In the genomic region with DNA sequence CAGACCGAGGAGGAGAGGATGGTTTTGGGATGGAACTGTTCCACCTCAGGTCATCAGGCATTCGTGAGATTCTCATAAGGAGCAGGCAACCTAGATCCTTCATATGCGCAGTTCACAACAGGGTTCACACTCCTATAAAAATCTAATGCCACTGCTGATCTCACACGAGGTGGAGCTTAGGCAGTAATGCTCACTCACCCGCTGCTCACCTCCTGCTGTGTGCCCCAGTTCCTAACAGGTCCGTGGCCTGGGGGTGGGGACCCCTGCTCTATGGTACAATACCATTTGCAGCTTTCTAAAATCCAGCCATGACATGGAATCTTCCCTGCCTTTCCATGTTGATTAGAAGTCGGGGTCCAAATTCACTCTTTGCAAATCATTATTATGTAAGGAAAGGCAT, we compare ENCODE assay signal across 21 cellular contexts.
A peak's percentile ranks its signal among the peaks of the same experiment; 100 is the strongest.
DNase-seq lines count a peak whose midpoint lies in the region; ATAC-seq and TF ChIP-seq lines count a peak whose summit lies in the region.
"Had no signal": no experiment of that assay in that cellular context is flagged by ENCODE, and none has a peak within 500 bp of the region (broad histone marks: within the 10 kb centered on the region; RNA-seq: fewer than 3 reads in every experiment).

No MANE protein-coding gene starts in this region.

- H3K4me2 ChIP-seq in mesenchymal stem cell (ENCODE audit: low read length, poor library complexity, severe bottlenecking), result no peak overlapping the region
- H3K4me2 ChIP-seq: BLaER1 had no signal

- H3K4me1 ChIP-seq in Panc1 (ENCODE audit: control insufficient read depth, insufficient read depth, low read length) (peaks cover 24% of the 10 kb centered on the region), aorta (ENCODE audit: control insufficient read depth in 1 of 2, insufficient read depth in 2 of 2, low read length in 2 of 2) (peaks cover 4 to 10% of the 10 kb centered on the region in 2 donors), mesenchymal stem cell (ENCODE audit: control insufficient read depth, insufficient read depth, low read depth, low read length) (peaks cover 7% of the 10 kb centered on the region)

- H3K9me3 ChIP-seq in Panc1 (ENCODE audit: control insufficient read depth, insufficient read depth, low read depth, low read length), result no peaks in the 10 kb centered on the region
- no peaks in the 10 kb centered on the region for H3K9me3 ChIP-seq in aorta (ENCODE audit: control insufficient read depth, low read length)
- no peaks in the 10 kb centered on the region for H3K9me3 ChIP-seq in mesenchymal stem cell (ENCODE audit: control insufficient read depth, low read length)
- H3K9me3 ChIP-seq: BLaER1 had no signal

- no peaks in the 10 kb centered on the region for H3K27me3 Mint-ChIP-seq in immature natural killer cell (ENCODE audit: low read depth in 3 of 3)
- H3K27me3 Mint-ChIP-seq in nephron (ENCODE audit: low read depth), result no peaks in the 10 kb centered on the region
- H3K27me3 Mint-ChIP-seq: CD4-positive, alpha-beta T cell had no signal

- intact Hi-C loops in Panc1 (cut with micrococcal nuclease; ENCODE audit: unreplicated experiment) (no loop called here), aorta (cut with DNase I) (no loop called here)

- peak overlapping the region in 5 of 6 donors; percentile 21 to 80 (median 75) for H3K27ac Mint-ChIP-seq in immature natural killer cell
- H3K27ac Mint-ChIP-seq in nephron, result peak overlapping the region; percentile 51 to 77 (median 73)

- H2BK120ac ChIP-seq in mesenchymal stem cell (ENCODE audit: low read depth, low read length), result no peak overlapping the region

- no peaks in the 10 kb centered on the region for H3K36me3 ChIP-seq in Panc1 (ENCODE audit: control insufficient read depth, insufficient read depth, low read length)
- no peaks in the 10 kb centered on the region for H3K36me3 ChIP-seq in aorta (ENCODE audit: control insufficient read depth in 1 of 2, insufficient read depth in 2 of 2, low read length in 1 of 2)
- H3K36me3 ChIP-seq in mesenchymal stem cell (ENCODE audit: control insufficient read depth in 1 of 2, insufficient read depth in 2 of 2, low read depth in 1 of 2, low read length in 2 of 2), result peaks cover 0 to 30% of the 10 kb centered on the region in 2 experiments
- H3K36me3 ChIP-seq: BLaER1 had no signal

- no peak overlapping the region for H2BK5ac ChIP-seq in mesenchymal stem cell (ENCODE audit: low read depth, low read length, poor library complexity, severe bottlenecking)

- DNase-seq in Panc1 (ENCODE audit: low read depth, low spot score) (no peak), immature natural killer cell (no peak), aorta (no peak), NCI-H1930 (lab: John Stamatoyannopoulos, UW) (no peak), mesenchymal stem cell (no peak)
- DNase-seq in stimulated activated naive CD4-positive, alpha-beta T cell treated with Interleukin-2 at 50 U/mL for 16 hours (lab: John Stamatoyannopoulos, UW), result no peak
- DNase-seq: CD4-positive, alpha-beta T cell; COR-L47; Kasumi-1; MV-4-11; NCI-H1105; NCI-H1436 treated with DMSO at 0.1 percent for 48 hours; NCI-H187 treated with DMSO at 0.1 percent for 48 hours; NCI-H526 treated with DMSO at 0.1 percent for 48 hours; SHP77 treated with DMSO at 0.1 percent for 48 hours had no signal

- POLR2A ChIA-PET in Panc1 (lab: Charles Lee), result interaction anchor here (0.7 kb wide), 1 partner anchor 64 kb away, joined by 4 read pairs; no protein-coding TSS in a partner anchor

- TF ChIP-seq CTCF in C4-2B (conservative IDR thresholded peaks at IDR 0.05) (no peak), Panc1 (IDR thresholded peaks at IDR 0.05) (no peak), nephron (IDR thresholded peaks at IDR 0.05; ENCODE audit: unreplicated experiment in 3 of 3) (no peak)

- H3K18ac ChIP-seq in mesenchymal stem cell (ENCODE audit: low read depth in 1 of 2, low read length in 2 of 2), result no peak overlapping the region

- no peak overlapping the region for H2AK5ac ChIP-seq in mesenchymal stem cell (ENCODE audit: low read length, severe bottlenecking)

- H3K4me1 Mint-ChIP-seq in immature natural killer cell, result peaks cover 97 to 100% of the 10 kb centered on the region in 2 donors
- H3K4me1 Mint-ChIP-seq in nephron, result peaks cover 69% of the 10 kb centered on the region

- no TSS peak for BruUV-seq in Panc1 (replicated peaks; lab: Mats Ljungman, UMichigan)

- no peak overlapping the region for H4K91ac ChIP-seq in mesenchymal stem cell (ENCODE audit: low read length)

- peaks cover 12% of the 10 kb centered on the region for H3K79me1 ChIP-seq in mesenchymal stem cell (replicated peaks; ENCODE audit: low read length, poor library complexity, severe bottlenecking)

- in situ Hi-C loops in Panc1 (cut with HindIII; ENCODE audit: low pct_unique_long_range_greater_than_20kb, low sequenced_read_pairs), result no loop called here

- H3K27me3 ChIP-seq in Panc1 (ENCODE audit: control insufficient read depth, insufficient read depth, low read length) (no peaks in the 10 kb centered on the region), aorta (ENCODE audit: control insufficient read depth in 1 of 2, insufficient read depth in 2 of 2, low read length in 1 of 2) (no peaks in the 10 kb centered on the region), mesenchymal stem cell (ENCODE audit: control insufficient read depth in 1 of 2, insufficient read depth in 1 of 2, low read length in 2 of 2) (no peaks in the 10 kb centered on the region)
- H3K27me3 ChIP-seq: BLaER1 had no signal

- peak overlapping the region in 3 of 5 donors; percentile 3 to 19 (median 10) for H3K4me3 Mint-ChIP-seq in immature natural killer cell
- no peak overlapping the region for H3K4me3 Mint-ChIP-seq in nephron
- H3K4me3 Mint-ChIP-seq: CD4-positive, alpha-beta T cell had no signal

- H3K14ac ChIP-seq in mesenchymal stem cell (ENCODE audit: low read length in 2 of 2), result no peak overlapping the region

- H2AFZ ChIP-seq in mesenchymal stem cell (ENCODE audit: low read depth, low read length), result no peak overlapping the region

- 84 to 90% methylated on average over 7 of the region's 7 CpGs for WGBS in aorta, 2 donors
- WGBS in mesenchymal stem cell, result 93% methylated on average over 6 of the region's 7 CpGs

- H4K8ac ChIP-seq in mesenchymal stem cell (ENCODE audit: low read length), result no peak overlapping the region

- no peak overlapping the region for H3K9ac ChIP-seq in mesenchymal stem cell (ENCODE audit: low read length)
- H3K9ac ChIP-seq: BLaER1 had no signal

- no peak overlapping the region for H3K23ac ChIP-seq in mesenchymal stem cell (ENCODE audit: low read length in 2 of 2)

- ATAC-seq in Panc1, result no peak
- no peak for ATAC-seq in aorta (ENCODE audit: low FRiP score)
- ATAC-seq: HCT116, K562 had no signal

- H3K9me3 Mint-ChIP-seq in immature natural killer cell (no peaks in the 10 kb centered on the region), nephron (no peaks in the 10 kb centered on the region)
- H3K9me3 Mint-ChIP-seq: CD4-positive, alpha-beta T cell had no signal

- H3K36me3 Mint-ChIP-seq in immature natural killer cell (peaks cover 0 to 3% (median 0%) of the 10 kb centered on the region in 3 donors), nephron (ENCODE audit: low read depth) (no peaks in the 10 kb centered on the region)

- CTCF ChIA-PET in Panc1 (lab: Charles Lee), result no interaction called here

- no peak overlapping the region for H3K4ac ChIP-seq in mesenchymal stem cell (ENCODE audit: low read depth in 1 of 2, low read length in 2 of 2)

- H3K27ac ChIP-seq in C4-2B, result peak overlapping the region; percentile 43
- H3K27ac ChIP-seq in Panc1 (ENCODE audit: low read length), result peak overlapping the region; percentile 24; the same call in 1 of the 2 replicates
- H3K27ac ChIP-seq in aorta (ENCODE audit: low read depth in 1 of 2, low read length in 2 of 2), result no peak overlapping the region
- no peak overlapping the region for H3K27ac ChIP-seq in mesenchymal stem cell (ENCODE audit: low read length, poor library complexity, severe bottlenecking)
- H3K27ac ChIP-seq: BLaER1, RWPE1 had no signal

- H3K4me3 ChIP-seq in Panc1 (ENCODE audit: low read depth in 2 of 2, low read length in 2 of 2) (no peak overlapping the region), aorta (ENCODE audit: low read length in 2 of 2) (no peak overlapping the region), mesenchymal stem cell (ENCODE audit: insufficient read depth in 1 of 2, low read depth in 1 of 2, low read length in 2 of 2) (no peak overlapping the region)
- H3K4me3 ChIP-seq: BLaER1, K562 had no signal

- no peak overlapping the region for H2BK15ac ChIP-seq in mesenchymal stem cell (ENCODE audit: low read depth, poor library complexity, severe bottlenecking)

- H2BK12ac ChIP-seq in mesenchymal stem cell (ENCODE audit: low read length in 2 of 2), result no peak overlapping the region

Comparison
In these comparisons a context has a peak if more than half of its experiments do, and no peak if none do; other contexts are left out.
1. H3K27ac ChIP-seq: peak in C4-2B (single experiment) and Panc1 (single experiment); none in aorta (0 of 2) and mesenchymal stem cell (single experiment).
2. H3K4me3 Mint-ChIP-seq: peak in immature natural killer cell (3 of 5); none in nephron (0 of 3).